Comparison of ENCODE assay signal across 8 cellular contexts in genomic region chr19:2095338-2095938, GRCh38. TPM values are rescaled to one million over a fixed set of nuclear protein-coding genes. Genes with fewer than 3 reads are reported as not detected.
DNase-seq lines count a peak whose midpoint lies in the region; ATAC-seq and TF ChIP-seq lines count a peak whose summit lies in the region.

No MANE protein-coding gene starts in this region.

- no peaks in the 10 kb centered on the region for H3K36me3 Mint-ChIP-seq in neural progenitor cell

- H3K27me3 Mint-ChIP-seq in neural progenitor cell (ENCODE audit: insufficient read depth, low read depth) = peaks cover 8% of the 10 kb centered on the region

- peak overlapping the region; percentile 95 for H3K4me3 Mint-ChIP-seq in neural progenitor cell

- H3K4me3 ChIP-seq in NB4 (ENCODE audit: low read depth, low read length) (peak overlapping the region; percentile 72), ectodermal cell (ENCODE audit: insufficient read depth, low read depth, low read length) (peak overlapping the region; percentile 71), neural progenitor cell (peak overlapping the region; percentile 84)

- no peak overlapping the region for H3K27ac Mint-ChIP-seq in neural progenitor cell

- H3K4me1 Mint-ChIP-seq in neural progenitor cell = peaks cover 29% of the 10 kb centered on the region

- no peak for TF ChIP-seq POLR2A in NB4 (IDR thresholded peaks at IDR 0.05; ENCODE audit: extremely low read depth, insufficient read length)

- peaks cover 15% of the 10 kb centered on the region for H3K79me2 ChIP-seq in neural progenitor cell (ENCODE audit: low read depth)

- no peaks in the 10 kb centered on the region for H3K9me3 ChIP-seq in ectodermal cell (ENCODE audit: control insufficient read depth, low read length)
- H3K9me3 ChIP-seq in neural progenitor cell (ENCODE audit: low read depth) = no peaks in the 10 kb centered on the region

- no peak for ATAC-seq in GM21737 (IDR thresholded peaks at IDR 0.05; ENCODE audit: unreplicated experiment)

- no peaks in the 10 kb centered on the region for H3K9me3 Mint-ChIP-seq in neural progenitor cell

- peaks cover 32% of the 10 kb centered on the region for H3F3A ChIP-seq in neural progenitor cell (ENCODE audit: low read depth)

- peaks cover 4% of the 10 kb centered on the region for H3K36me3 ChIP-seq in ectodermal cell (ENCODE audit: control insufficient read depth, insufficient read depth, low read length)
- no peaks in the 10 kb centered on the region for H3K36me3 ChIP-seq in neural progenitor cell

- DNase-seq in CD1c-positive myeloid dendritic cell (ENCODE audit: extremely low spot score) (peak; percentile 15), NB4 (ENCODE audit: low read depth) (no peak), neural progenitor cell (ENCODE audit: low spot score) (peak; percentile 11), NCI-H2196 (lab: John Stamatoyannopoulos, UW; ENCODE audit: unreplicated experiment) (no peak), occipital lobe (lab: John Stamatoyannopoulos, UW) (no peak), iPS-NIHi7 (ENCODE audit: extremely low spot score) (no peak)

- no peak overlapping the region for H3K27ac ChIP-seq in ectodermal cell (ENCODE audit: insufficient read depth, low read depth, low read length, poor library complexity, severe bottlenecking)
- no peak overlapping the region for H3K27ac ChIP-seq in neural progenitor cell

- H4K20me1 ChIP-seq in neural progenitor cell (ENCODE audit: low read depth) = peaks cover 28% of the 10 kb centered on the region

- no peak overlapping the region for H3K9ac ChIP-seq in neural progenitor cell

- 86 to 88% methylated on average over 39 of the region's 39 CpGs for WGBS in ectodermal cell, 2 experiments

- H3K4me2 ChIP-seq in neural progenitor cell = peak overlapping the region; percentile 78

- TF ChIP-seq CTCF in NB4 (IDR thresholded peaks at IDR 0.05; ENCODE audit: low read depth, low read length) (no peak), neural progenitor cell (IDR thresholded peaks at IDR 0.05) (no peak)

- H3K27me3 ChIP-seq in ectodermal cell (ENCODE audit: control insufficient read depth, insufficient read depth, low read length, poor library complexity, severe bottlenecking) (no peaks in the 10 kb centered on the region), neural progenitor cell (no peaks in the 10 kb centered on the region)

- H2AFZ ChIP-seq in neural progenitor cell (replicated peaks) = peak overlapping the region; percentile 81

- peaks cover 4% of the 10 kb centered on the region for H3K4me1 ChIP-seq in ectodermal cell (ENCODE audit: control insufficient read depth, insufficient read depth, low read length)
- peaks cover 7% of the 10 kb centered on the region for H3K4me1 ChIP-seq in neural progenitor cell

RNA-seq across cellular contexts. Expression of gene MOB3A, which starts 0.7 kb away (rescaled TPM):
- 21.5 TPM for polyA plus RNA-seq in ectodermal cell (2013, experiment 1 of 4)
- 23.6 TPM for polyA plus RNA-seq in ectodermal cell (2013, experiment 2 of 4)
- 12.7 TPM for polyA plus RNA-seq in ectodermal cell (2013, experiment 3 of 4)
- 14.2 TPM for polyA plus RNA-seq in ectodermal cell (2013, experiment 4 of 4)
- total RNA-seq in neural progenitor cell (ENCODE audit: low replicate concordance) (6.0 and 15.9 TPM in 2 replicates), occipital lobe (14.2 TPM)

RNA-seq across cellular contexts. Expression of gene IZUMO4, which starts 1.3 kb away (rescaled TPM):
- 3.4 TPM for polyA plus RNA-seq in ectodermal cell (2013, experiment 1 of 4)
- polyA plus RNA-seq in ectodermal cell (2013, experiment 2 of 4) = 3.9 TPM
- polyA plus RNA-seq in ectodermal cell (2013, experiment 3 of 4) = 2.7 TPM
- 3.1 TPM for polyA plus RNA-seq in ectodermal cell (2013, experiment 4 of 4)
- total RNA-seq in neural progenitor cell (ENCODE audit: low replicate concordance) (3.7 TPM in 1 of 2 replicates, not detected in the other), occipital lobe (2.2 TPM)

RNA-seq across cellular contexts. Expression of gene MKNK2, which starts 44.4 kb away (rescaled TPM):
- 140 TPM for polyA plus RNA-seq in ectodermal cell (2013, experiment 1 of 4)
- 134 TPM for polyA plus RNA-seq in ectodermal cell (2013, experiment 2 of 4)
- polyA plus RNA-seq in ectodermal cell (2013, experiment 3 of 4) = 108 TPM
- 109 TPM for polyA plus RNA-seq in ectodermal cell (2013, experiment 4 of 4)
- total RNA-seq in neural progenitor cell (ENCODE audit: low replicate concordance) = 46.0 and 106 TPM in 2 replicates
- total RNA-seq in occipital lobe = 16.8 TPM

RNA-seq across cellular contexts. Expression of gene AP3D1, which starts 55.9 kb away (rescaled TPM):
- 169 TPM for polyA plus RNA-seq in ectodermal cell (2013, experiment 1 of 4)
- 160 TPM for polyA plus RNA-seq in ectodermal cell (2013, experiment 2 of 4)
- polyA plus RNA-seq in ectodermal cell (2013, experiment 3 of 4) = 107 TPM
- polyA plus RNA-seq in ectodermal cell (2013, experiment 4 of 4) = 117 TPM
- total RNA-seq in neural progenitor cell (ENCODE audit: low replicate concordance) (50.9 and 93.7 TPM in 2 replicates), occipital lobe (64.3 TPM)

Comparison
In these comparisons a context has a peak if more than half of its experiments do, and no peak if none do; other contexts are left out.
1. DNase-seq: peak in CD1c-positive myeloid dendritic cell (single experiment) and neural progenitor cell (single experiment); none in NB4 (single experiment), NCI-H2196 (single experiment), occipital lobe (single experiment) and iPS-NIHi7 (single experiment).
2. Peak in every context shown above with its lines, with median percentiles within 50 percentile points of each other: H3K4me3 ChIP-seq.